16 cellular contexts compared by ENCODE assay signal in genomic region chr6:169824021-169824420, GRCh38.
"Had no signal": no experiment of that assay in that cellular context is flagged by ENCODE, and none has a peak within 500 bp of the region (broad histone marks: within the 10 kb centered on the region; RNA-seq: fewer than 3 reads in every experiment).

No MANE protein-coding gene starts in this region.

- DNase-seq: activated CD4-positive, alpha-beta T cell treated with anti-CD3 and anti-CD28 coated beads for 48 hours; activated gamma-delta T cell; activated T-cell treated with anti-CD3 and anti-CD28 coated beads, Interleukin-2, amount 50 U/mL, for 4 hours; amygdala; esophagus squamous epithelium; foreskin fibroblast; left colon; naive thymus-derived CD4-positive, alpha-beta T cell; right lobe of liver; stimulated activated naive CD4-positive, alpha-beta T cell treated with Interleukin-2 at 50 U/mL for 16 hours; upper lobe of left lung had no signal

- ATAC-seq: activated T-cell treated with anti-CD3 and anti-CD28 coated beads, Interleukin-2, amount 50 U/mL, for 4 hours; left colon; naive thymus-derived CD4-positive, alpha-beta T cell; right lobe of liver had no signal

- H3K9me3 Mint-ChIP-seq: T-helper 1 cell treated with Interleukin-12 subunit alpha and Interleukin-12 subunit beta and Interleukin-4 antibody, amounts not matched to agents 30 μg/mL and 1 μg/mL, for 36 hours had no signal

- H3K4me3 Mint-ChIP-seq: activated naive CD8-positive, alpha-beta T cell; activated T-cell treated with anti-CD3 and anti-CD28 coated beads, Interleukin-2, amount 50 U/mL, for 4 hours; brain; naive thymus-derived CD4-positive, alpha-beta T cell; T-helper 1 cell treated with Interleukin-12 subunit alpha and Interleukin-12 subunit beta and Interleukin-4 antibody, amounts not matched to agents 30 μg/mL and 1 μg/mL, for 36 hours had no signal

- H3K4me1 ChIP-seq: esophagus squamous epithelium, prostate gland, right lobe of liver, suprapubic skin, upper lobe of left lung had no signal

- H3K4me3 ChIP-seq: esophagus squamous epithelium, prostate gland, right lobe of liver, suprapubic skin, upper lobe of left lung had no signal

- H3K4me1 Mint-ChIP-seq: brain; naive thymus-derived CD4-positive, alpha-beta T cell had no signal

- H3K27me3 ChIP-seq: right lobe of liver, suprapubic skin, upper lobe of left lung had no signal

- H3K27ac ChIP-seq: esophagus squamous epithelium, prostate gland, right lobe of liver, suprapubic skin, upper lobe of left lung had no signal

- H3K9me3 ChIP-seq: prostate gland, right lobe of liver, suprapubic skin, upper lobe of left lung had no signal

- H3K27ac Mint-ChIP-seq: activated naive CD8-positive, alpha-beta T cell; brain; T-helper 1 cell treated with Interleukin-12 subunit alpha and Interleukin-12 subunit beta and Interleukin-4 antibody, amounts not matched to agents 30 μg/mL and 1 μg/mL, for 36 hours had no signal

- H3K36me3 ChIP-seq: esophagus squamous epithelium, prostate gland, right lobe of liver, suprapubic skin, upper lobe of left lung had no signal

- H3K36me3 Mint-ChIP-seq: brain had no signal
